ENCODE assay signal across 25 cellular contexts in the genomic region with DNA sequence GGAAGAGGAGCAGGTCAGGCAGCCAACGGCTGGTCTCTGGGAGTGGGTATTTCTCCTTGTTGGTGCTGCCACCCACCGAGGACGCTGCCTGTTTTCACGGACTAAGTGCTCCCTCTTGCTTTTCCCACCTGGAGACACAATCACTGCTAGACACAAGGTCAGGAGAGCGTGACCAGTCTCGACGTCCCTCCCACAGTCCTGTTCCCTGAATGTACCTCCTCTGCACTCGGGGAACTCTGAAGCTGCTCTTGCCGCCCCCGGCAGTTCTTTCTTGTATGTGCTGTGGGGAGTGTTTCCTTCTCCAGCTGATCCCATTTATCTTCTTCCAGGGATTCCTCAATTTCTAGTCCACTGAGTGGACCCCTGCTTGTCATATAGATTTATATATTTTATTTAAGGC.
"Had no signal": no experiment of that assay in that cellular context is flagged by ENCODE, and none has a peak within 500 bp of the region (broad histone marks: within the 10 kb centered on the region; RNA-seq: fewer than 3 reads in every experiment).

No MANE protein-coding gene starts in this region.

- H3K4me1 Mint-ChIP-seq: activated CD4-positive, alpha-beta T cell treated with anti-CD3 and anti-CD28 coated beads, Interleukin-2, amount 10 ng/mL, durations not matched to agents 24 days and 14 days; mesothelial cell of epicardium; naive B cell had no signal

- H3K4me1 ChIP-seq: neural progenitor cell had no signal

- H3K4me3 Mint-ChIP-seq: activated CD4-positive, alpha-beta memory T cell treated with anti-CD3 and anti-CD28 coated beads for 36 hours; activated CD4-positive, alpha-beta T cell treated with anti-CD3 and anti-CD28 coated beads, Interleukin-2, amount 10 ng/mL, durations not matched to agents 24 days and 14 days; activated T-cell treated with anti-CD3 and anti-CD28 coated beads, Interleukin-2, amount 50 U/mL, for 24 hours; mesothelial cell of epicardium; naive B cell; neural progenitor cell had no signal

- H3K9me3 Mint-ChIP-seq: activated CD4-positive, alpha-beta memory T cell treated with anti-CD3 and anti-CD28 coated beads for 36 hours; activated CD4-positive, alpha-beta T cell treated with anti-CD3 and anti-CD28 coated beads, Interleukin-2, amount 10 ng/mL, durations not matched to agents 24 days and 14 days; activated T-cell treated with anti-CD3 and anti-CD28 coated beads, Interleukin-2, amount 50 U/mL, for 24 hours; mesothelial cell of epicardium; naive B cell; neural progenitor cell had no signal

- H3K9me3 ChIP-seq: esophagus squamous epithelium, spleen, suprapubic skin, tibial nerve had no signal

- H3K27me3 Mint-ChIP-seq: activated CD4-positive, alpha-beta memory T cell treated with anti-CD3 and anti-CD28 coated beads for 36 hours; activated T-cell treated with anti-CD3 and anti-CD28 coated beads, Interleukin-2, amount 50 U/mL, for 24 hours; naive B cell had no signal

- H3K36me3 Mint-ChIP-seq: activated CD4-positive, alpha-beta memory T cell treated with anti-CD3 and anti-CD28 coated beads for 36 hours had no signal

- H3K36me3 ChIP-seq: neural progenitor cell had no signal

- DNase-seq: activated CD4-positive, alpha-beta memory T cell treated with anti-CD3 and anti-CD28 coated beads for 36 hours; activated CD4-positive, alpha-beta T cell treated with anti-CD3 and anti-CD28 coated beads, Interleukin-2, amount 10 ng/mL, durations not matched to agents 24 days and 14 days; activated CD4-positive, CD25-positive, alpha-beta regulatory T cell treated with anti-CD3 and anti-CD28 coated beads, Interleukin-2, amount 50 U/mL, for 72 hours; activated CD8-positive, alpha-beta memory T cell treated with anti-CD3 and anti-CD28 coated beads, Interleukin-2, amount 50 U/mL, for 48 hours; activated gamma-delta T cell treated with Interleukin-2 at 50 U/mL for 16 hours; activated naive CD4-positive, alpha-beta T cell treated with anti-CD3 and anti-CD28 coated beads, Interleukin-2, amount 50 U/mL, for 16 hours; activated T-cell treated with anti-CD3 and anti-CD28 coated beads, Interleukin-2, amount 50 U/mL, for 24 hours; amniotic stem cell; esophagus squamous epithelium; foreskin melanocyte; islet precursor cell; left cardiac atrium; naive B cell; occipital lobe; right cardiac atrium; spleen; stimulated activated naive CD4-positive, alpha-beta T cell; SW 1271; T-helper 2 cell had no signal

- H3K4me3 ChIP-seq: esophagus squamous epithelium, hepatocyte, neural progenitor cell, spleen, suprapubic skin, tibial nerve had no signal

- H3K27me3 ChIP-seq: esophagus squamous epithelium, hepatocyte, neural progenitor cell, spleen, suprapubic skin, tibial nerve had no signal

- H3K27ac ChIP-seq: epithelial cell of prostate, esophagus squamous epithelium, hepatocyte, neural progenitor cell, spleen, suprapubic skin, tibial nerve had no signal

- H3K4me2 ChIP-seq: hepatocyte, neural progenitor cell had no signal

- H3K27ac Mint-ChIP-seq: activated CD4-positive, alpha-beta memory T cell treated with anti-CD3 and anti-CD28 coated beads for 36 hours; activated CD4-positive, alpha-beta T cell treated with anti-CD3 and anti-CD28 coated beads, Interleukin-2, amount 10 ng/mL, durations not matched to agents 24 days and 14 days; activated T-cell treated with anti-CD3 and anti-CD28 coated beads, Interleukin-2, amount 50 U/mL, for 24 hours; mesothelial cell of epicardium; neural progenitor cell had no signal

- H3K9ac ChIP-seq: neural progenitor cell had no signal

- ATAC-seq: left cardiac atrium, right cardiac atrium had no signal
